10 cellular contexts compared by ENCODE assay signal in the genomic region with DNA sequence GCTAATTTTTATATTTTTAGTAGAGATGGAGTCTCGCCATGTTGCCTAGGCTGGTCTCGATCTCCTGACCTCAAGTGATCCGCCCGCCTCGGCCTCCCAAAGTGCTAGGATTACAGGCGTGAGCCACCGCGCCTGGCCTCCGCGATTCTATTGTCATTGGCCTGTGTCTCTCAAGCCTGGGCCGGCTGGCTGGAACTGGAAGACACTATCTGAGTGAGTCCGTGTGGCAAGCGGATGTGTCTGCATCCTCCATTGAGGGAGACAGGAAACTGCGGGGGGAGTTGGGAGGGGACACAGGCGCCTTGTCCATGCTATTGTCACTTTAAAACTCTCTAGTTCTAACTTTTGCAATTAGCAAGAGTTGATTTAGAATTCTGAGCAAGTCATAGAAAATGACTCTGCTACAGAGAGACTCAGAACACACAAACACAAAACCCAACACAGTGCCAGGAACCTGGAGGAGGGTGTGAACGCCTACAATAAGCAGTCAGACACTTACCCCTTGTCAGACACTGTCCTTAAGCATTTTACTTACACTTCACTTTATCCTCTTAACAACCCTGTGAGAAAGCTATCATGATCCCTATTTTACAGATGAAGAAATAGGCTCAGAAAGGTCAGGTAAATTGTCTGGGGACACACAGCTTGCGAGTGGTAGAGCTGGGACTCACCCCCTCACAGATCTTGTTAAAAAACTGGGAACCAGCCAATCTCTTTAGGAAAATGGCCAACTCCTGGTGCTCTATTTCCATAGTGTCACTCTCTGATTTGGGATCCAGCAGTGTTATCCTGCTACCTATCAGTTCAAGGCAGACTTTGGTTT. TPM values are rescaled to one million over a fixed set of nuclear protein-coding genes. Genes with fewer than 3 reads are reported as not detected.
DNase-seq lines count a peak whose midpoint lies in the region; ATAC-seq, FAIRE-seq and TF ChIP-seq lines count a peak whose summit lies in the region.
"Had no signal": no experiment of that assay in that cellular context is flagged by ENCODE, and none has a peak within 500 bp of the region (broad histone marks: within the 10 kb centered on the region; RNA-seq: fewer than 3 reads in every experiment).

No MANE protein-coding gene starts in this region.

- no peaks in the 10 kb centered on the region for H3K9me3 ChIP-seq in endothelial cell of umbilical vein (replicated peaks; ENCODE audit: control insufficient read depth, insufficient read depth, low read length)

- intact Hi-C loops in CD14-positive monocyte (cut with micrococcal nuclease) = loop anchor here (5.0 to 10.0 kb wide), 2 partner anchors 35 to 93 kb away; no protein-coding TSS in a partner anchor
- intact Hi-C loops in endothelial cell of umbilical vein (cut with micrococcal nuclease) = loop anchor here (1.0 to 2.0 kb wide), 5 partner anchors 13 to 52 kb away; no protein-coding TSS in a partner anchor

- no peaks in the 10 kb centered on the region for H3K79me2 ChIP-seq in endothelial cell of umbilical vein (ENCODE audit: control insufficient read depth, insufficient read depth, low read length)

- H3K36me3 ChIP-seq in endothelial cell of umbilical vein (ENCODE audit: control insufficient read depth in 2 of 2, extremely low read depth in 1 of 2, insufficient read depth in 2 of 2, low read length in 2 of 2) = peaks cover 12 to 40% of the 10 kb centered on the region in 2 experiments

- H3K9me3 Mint-ChIP-seq in CD14-positive monocyte (no peaks in the 10 kb centered on the region), WTC11 (no peaks in the 10 kb centered on the region), progenitor cell of endocrine pancreas (ENCODE audit: low read depth) (no peaks in the 10 kb centered on the region)

- H3K4me3 Mint-ChIP-seq in CD14-positive monocyte (peak overlapping the region; percentile 77 to 78), WTC11 (no peak overlapping the region), progenitor cell of endocrine pancreas (ENCODE audit: low read depth) (no peak overlapping the region)

- ATAC-seq in WTC11 = no peak

- BruUV-seq in endothelial cell of umbilical vein (replicated peaks; lab: Mats Ljungman, UMichigan) = no TSS peak

- H3K27ac Mint-ChIP-seq in CD14-positive monocyte (peak overlapping the region; percentile 85 to 98 (median 93)), WTC11 (peak overlapping the region; percentile 76), progenitor cell of endocrine pancreas (peak overlapping the region; percentile 33)

- DNase-seq in CD14-positive monocyte (ENCODE audit: low spot score) = peak; percentile 74
- DNase-seq in WTC11 (ENCODE audit: low spot score) = no peak
- peak; percentile 91 for DNase-seq in endothelial cell of umbilical vein (ENCODE audit: low read depth, low spot score)
- DNase-seq in progenitor cell of endocrine pancreas (ENCODE audit: low spot score, unreplicated experiment) = no peak
- no peak for DNase-seq in NCI-H2227 treated with DMSO at 0.1 percent for 48 hours (lab: John Stamatoyannopoulos, UW)
- DNase-seq in NCI-H748 (lab: John Stamatoyannopoulos, UW; ENCODE audit: unreplicated experiment) = no peak
- no peak for DNase-seq in GM12892 (ENCODE audit: insufficient read length)
- no peak for DNase-seq in NCI-H82 (lab: John Stamatoyannopoulos, UW)

- no peak overlapping the region for H2AFZ ChIP-seq in endothelial cell of umbilical vein (ENCODE audit: low read depth, low read length)

- peaks cover 14% of the 10 kb centered on the region for H3K4me1 ChIP-seq in endothelial cell of umbilical vein (ENCODE audit: control insufficient read depth, extremely low read depth, insufficient read depth, low read length)

- H3K36me3 Mint-ChIP-seq in CD14-positive monocyte = peaks cover 66 to 80% of the 10 kb centered on the region in 2 donors
- peaks cover 76% of the 10 kb centered on the region for H3K36me3 Mint-ChIP-seq in WTC11
- H3K36me3 Mint-ChIP-seq in progenitor cell of endocrine pancreas (ENCODE audit: insufficient read depth) = peaks cover 58% of the 10 kb centered on the region

- H3K4me1 Mint-ChIP-seq in CD14-positive monocyte (peaks cover 56% of the 10 kb centered on the region), WTC11 (peaks cover 33% of the 10 kb centered on the region), progenitor cell of endocrine pancreas (ENCODE audit: low read depth) (peaks cover 12% of the 10 kb centered on the region)

- H3K27ac ChIP-seq in endothelial cell of umbilical vein (ENCODE audit: insufficient read depth, low read depth, low read length) = peak overlapping the region; percentile 68

- CTCF ChIA-PET in WTC11 (lab: Charles Lee) (interaction anchor here (0.8 to 6.8 kb wide), 2 partner anchors 13 to 93 kb away, joined by 3 to 72 read pairs; no protein-coding TSS in a partner anchor), endothelial cell of umbilical vein (lab: Charles Lee) (interaction anchor here (1.3 to 1.8 kb wide), 3 partner anchors 13 to 93 kb away, joined by 4 to 14 read pairs (median 4); no protein-coding TSS in a partner anchor)

- no peak overlapping the region for H3K9ac ChIP-seq in endothelial cell of umbilical vein (replicated peaks; ENCODE audit: extremely low read depth, insufficient read depth, low read length)

- no peaks in the 10 kb centered on the region for H3K9me1 ChIP-seq in endothelial cell of umbilical vein (replicated peaks; ENCODE audit: control insufficient read depth, extremely low read depth, insufficient read depth, low read length)

- H3K27me3 Mint-ChIP-seq in CD14-positive monocyte (ENCODE audit: low read depth in 3 of 3) (peaks cover 0 to 3% (median 0%) of the 10 kb centered on the region in 3 donors), WTC11 (ENCODE audit: low read depth) (no peaks in the 10 kb centered on the region), progenitor cell of endocrine pancreas (no peaks in the 10 kb centered on the region)

- H3K4me2 ChIP-seq in endothelial cell of umbilical vein (ENCODE audit: insufficient read depth, low read length) = peak overlapping the region; percentile 3

- no peak overlapping the region for H3K4me3 ChIP-seq in endothelial cell of umbilical vein (replicated peaks in 1 of 3; ENCODE audit: insufficient read depth in 1 of 3, low read depth in 1 of 3, low read length in 3 of 3)

- TF ChIP-seq CTCF in CD14-positive monocyte (IDR thresholded peaks at IDR 0.05) (no peak), WTC11 (IDR thresholded peaks at IDR 0.05) (no peak), endothelial cell of umbilical vein (IDR thresholded peaks at IDR 0.05; ENCODE audit: extremely low read depth in 1 of 2, insufficient read depth in 1 of 2, low read depth in 1 of 2, low read length in 2 of 2) (no peak), progenitor cell of endocrine pancreas (IDR thresholded peaks at IDR 0.05; ENCODE audit: unreplicated experiment) (no peak)

- FAIRE-seq in endothelial cell of umbilical vein (lab: Jason Lieb, UNC) (peak; percentile 91), GM12892 (lab: Jason Lieb, UNC) (no peak)
- FAIRE-seq: D721Med, islet of Langerhans had no signal

- no peak for TF ChIP-seq POLR2A in endothelial cell of umbilical vein (IDR thresholded peaks at IDR 0.05; ENCODE audit: low read depth, low read length)
- TF ChIP-seq POLR2A in GM12892 (IDR thresholded peaks at IDR 0.05; ENCODE audit: low read depth, low read length) = no peak

- H4K20me1 ChIP-seq in endothelial cell of umbilical vein (replicated peaks; ENCODE audit: control insufficient read depth, extremely low read depth, insufficient read depth, low read length) = no peaks in the 10 kb centered on the region

- dilution Hi-C loops in endothelial cell of umbilical vein (cut with MboI; ENCODE audit: extremely low pct_ligation_motif_present, low sequenced_read_pairs) = no loop called here

- POLR2A ChIA-PET in WTC11 (lab: Charles Lee) = no interaction called here
- POLR2A ChIA-PET in endothelial cell of umbilical vein (lab: Charles Lee) = no interaction called here

- H3K27me3 ChIP-seq in endothelial cell of umbilical vein (ENCODE audit: control insufficient read depth in 2 of 2, insufficient read depth in 2 of 2, low read length in 2 of 2) = no peaks in the 10 kb centered on the region

TF ChIP-seq in endothelial cell of umbilical vein, 7 proteins besides CTCF, POLR2A, EP300 and RAD21:
- TF ChIP-seq GATA2 (IDR thresholded peaks at IDR 0.05; ENCODE audit: insufficient read depth, insufficient read length, low read depth, low read length) (peak; percentile 42), POLR2AphosphoS5 (IDR thresholded peaks at IDR 0.05; ENCODE audit: insufficient read depth, low read depth, low read length) (peak; percentile 50)
- TF ChIP-seq, protein P1, sequence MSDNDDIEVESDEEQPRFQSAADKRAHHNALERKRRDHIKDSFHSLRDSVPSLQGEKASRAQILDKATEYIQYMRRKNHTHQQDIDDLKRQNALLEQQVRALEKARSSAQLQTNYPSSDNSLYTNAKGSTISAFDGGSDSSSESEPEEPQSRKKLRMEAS (IDR thresholded peaks at IDR 0.05; ENCODE audit: insufficient read depth, insufficient read length) = no peak

RNA-seq across cellular contexts. Expression of gene ANP32A, which starts 38.7 kb away (rescaled TPM):
- polyA plus RNA-seq in CD14-positive monocyte = 10 to 100 TPM; 86.8 to 98.8 TPM
- total RNA-seq in WTC11 (2021) = 232 to 253 TPM (median 242 TPM) in 3 replicates
- 169 and 179 TPM in 2 replicates for total RNA-seq in endothelial cell of umbilical vein
- polyA plus RNA-seq in endothelial cell of umbilical vein = 29.4 and 37.9 TPM in 2 replicates
- 87.1 and 87.3 TPM in 2 replicates for polyA plus RNA-seq in endothelial cell of umbilical vein (2011; cell fraction: cytosol; rRNA removed)
- 53.8 and 56.4 TPM in 2 replicates for polyA plus RNA-seq in endothelial cell of umbilical vein (2011; cell fraction: nucleus; rRNA removed)
- 136 and 198 TPM in 2 replicates for polyA plus RNA-seq in endothelial cell of umbilical vein (2012)
- 57.5 and 60.2 TPM in 2 replicates for polyA minus RNA-seq in endothelial cell of umbilical vein
- 58.3 TPM for polyA minus RNA-seq in endothelial cell of umbilical vein (2011; cell fraction: cytosol; rRNA and poly(A)+ RNA removed)
- 33.2 and 34.9 TPM in 2 replicates for polyA minus RNA-seq in endothelial cell of umbilical vein (2011; cell fraction: nucleus; rRNA and poly(A)+ RNA removed)
- 263 and 279 TPM in 2 replicates for total RNA-seq in progenitor cell of endocrine pancreas
- polyA plus RNA-seq in GM12892 (2012; ENCODE audit: missing spikeins) = 261 TPM

Comparison
In these comparisons a context has a peak if more than half of its experiments do, and no peak if none do; other contexts are left out.
1. DNase-seq: peak in CD14-positive monocyte (single experiment) and endothelial cell of umbilical vein (single experiment); none in WTC11 (single experiment), progenitor cell of endocrine pancreas (single experiment), NCI-H2227 treated with DMSO at 0.1 percent for 48 hours (single experiment), NCI-H748 (single experiment), GM12892 (single experiment) and NCI-H82 (single experiment).
2. H3K27ac Mint-ChIP-seq: peak in every context shown above with its lines; median percentile 93 in CD14-positive monocyte; 76 in WTC11; 33 in progenitor cell of endocrine pancreas.
3. H3K4me3 Mint-ChIP-seq: peak in CD14-positive monocyte (2 of 2); none in WTC11 (single experiment) and progenitor cell of endocrine pancreas (single experiment).